9 cellular contexts compared by ENCODE assay signal in genomic region chr1:92957020-92957734, GRCh38. TPM values are rescaled to one million over a fixed set of nuclear protein-coding genes. Genes with fewer than 3 reads are reported as not detected.
DNase-seq lines count a peak whose midpoint lies in the region; ATAC-seq lines count a peak whose summit lies in the region.
"Had no signal": no experiment of that assay in that cellular context is flagged by ENCODE, and none has a peak within 500 bp of the region (broad histone marks: within the 10 kb centered on the region; RNA-seq: fewer than 3 reads in every experiment).

No MANE protein-coding gene starts in this region.

- peak overlapping the region; percentile 27 for H3K4me3 Mint-ChIP-seq in activated naive CD4-positive, alpha-beta T cell treated with anti-CD3 and anti-CD28 coated beads for 36 hours
- H3K4me3 Mint-ChIP-seq in activated CD4-positive, alpha-beta memory T cell treated with anti-CD3 and anti-CD28 coated beads for 36 hours, result peak overlapping the region; percentile 31

- peaks cover 1% of the 10 kb centered on the region for H3K36me3 Mint-ChIP-seq in activated naive CD4-positive, alpha-beta T cell treated with anti-CD3 and anti-CD28 coated beads for 36 hours (ENCODE audit: low read depth)
- H3K36me3 Mint-ChIP-seq in activated CD4-positive, alpha-beta memory T cell treated with anti-CD3 and anti-CD28 coated beads for 36 hours, result peaks cover 4% of the 10 kb centered on the region

- peaks cover 65% of the 10 kb centered on the region for H3K4me1 Mint-ChIP-seq in activated naive CD4-positive, alpha-beta T cell treated with anti-CD3 and anti-CD28 coated beads for 36 hours (ENCODE audit: low read depth)
- H3K4me1 Mint-ChIP-seq in activated CD4-positive, alpha-beta memory T cell treated with anti-CD3 and anti-CD28 coated beads for 36 hours (ENCODE audit: low read depth), result peaks cover 61% of the 10 kb centered on the region

- CTCF ChIA-PET in activated naive CD4-positive, alpha-beta T cell treated with anti-CD3 and anti-CD28 coated beads for 36 hours (lab: Charles Lee), result interaction anchor here (1.2 to 7.4 kb wide), 6 partner anchors 9 to 99 kb away, joined by 3 to 124 read pairs (median 6); no protein-coding TSS in a partner anchor
- CTCF ChIA-PET in activated CD4-positive, alpha-beta memory T cell treated with anti-CD3 and anti-CD28 coated beads for 36 hours (lab: Charles Lee), result interaction anchor here (1.1 to 11.4 kb wide), 6 partner anchors 11 to 125 kb away, joined by 3 to 172 read pairs (median 10); partner anchors contain the start of gene RPL5

- POLR2A ChIA-PET in activated CD4-positive, alpha-beta memory T cell treated with anti-CD3 and anti-CD28 coated beads for 36 hours (lab: Charles Lee), result interaction anchor here (2.0 kb wide), 1 partner anchor 33 kb away, joined by 6 read pairs; no protein-coding TSS in a partner anchor

- intact Hi-C loops in activated naive CD4-positive, alpha-beta T cell treated with anti-CD3 and anti-CD28 coated beads for 36 hours (cut with micrococcal nuclease), result no loop called here
- intact Hi-C loops in activated CD4-positive, alpha-beta memory T cell treated with anti-CD3 and anti-CD28 coated beads for 36 hours (cut with micrococcal nuclease), result no loop called here

- DNase-seq in activated naive CD4-positive, alpha-beta T cell treated with anti-CD3 and anti-CD28 coated beads for 36 hours, result no peak
- DNase-seq in activated naive CD4-positive, alpha-beta T cell treated with Interleukin-2 at 50 U/mL for 16 hours, result no peak
- DNase-seq in activated CD4-positive, alpha-beta memory T cell treated with anti-CD3 and anti-CD28 coated beads for 36 hours, result no peak
- DNase-seq in superior temporal gyrus (ENCODE audit: extremely low spot score) (peak; percentile 57), left lobe of liver (ENCODE audit: low spot score) (no peak), NCI-H446 (lab: John Stamatoyannopoulos, UW) (no peak)
- DNase-seq: stimulated activated CD4-positive, alpha-beta T cell treated with anti-CD3 and anti-CD28 coated beads, Interleukin-1b, Interleukin-23, amount 100 ng/mL, for 48 hours had no signal

- no peaks in the 10 kb centered on the region for H3K9me3 Mint-ChIP-seq in activated naive CD4-positive, alpha-beta T cell treated with anti-CD3 and anti-CD28 coated beads for 36 hours
- no peaks in the 10 kb centered on the region for H3K9me3 Mint-ChIP-seq in activated CD4-positive, alpha-beta memory T cell treated with anti-CD3 and anti-CD28 coated beads for 36 hours

- peak overlapping the region; percentile 12 for H3K27ac Mint-ChIP-seq in activated naive CD4-positive, alpha-beta T cell treated with anti-CD3 and anti-CD28 coated beads for 36 hours
- peak overlapping the region; percentile 69 for H3K27ac Mint-ChIP-seq in activated CD4-positive, alpha-beta memory T cell treated with anti-CD3 and anti-CD28 coated beads for 36 hours

- H3K27me3 Mint-ChIP-seq in activated naive CD4-positive, alpha-beta T cell treated with anti-CD3 and anti-CD28 coated beads for 36 hours (ENCODE audit: low read depth), result no peaks in the 10 kb centered on the region
- no peaks in the 10 kb centered on the region for H3K27me3 Mint-ChIP-seq in activated CD4-positive, alpha-beta memory T cell treated with anti-CD3 and anti-CD28 coated beads for 36 hours

- ATAC-seq in HG02852 (IDR thresholded peaks at IDR 0.05; ENCODE audit: unreplicated experiment) (peak; percentile 44), HG03097 (IDR thresholded peaks at IDR 0.05; ENCODE audit: low FRiP score, unreplicated experiment) (no peak), left lobe of liver (no peak)

RNA-seq across cellular contexts. Expression of gene DIPK1A, which starts 4.1 kb away (rescaled TPM):
- total RNA-seq in activated naive CD4-positive, alpha-beta T cell treated with anti-CD3 and anti-CD28 coated beads for 36 hours, result 1 to 10 TPM; 4.5 to 5.0 TPM
- 1 to 10 TPM; 8.2 to 8.7 TPM for total RNA-seq in activated CD4-positive, alpha-beta memory T cell treated with anti-CD3 and anti-CD28 coated beads for 36 hours
- total RNA-seq in left lobe of liver, result 10.7 TPM
